1 cellular context compared by ENCODE assay signal in genomic region chr19:38618590-38619360, GRCh38.
TF ChIP-seq lines count a peak whose summit lies in the region.

EIF3K (plus strand) TSS chr19:38619188; CDS start chr19:38619269, 81 bp downstream.

TF ChIP-seq in HEK293, 187 proteins besides CTCF, POLR2A, EP300 and RAD21 (continued from another document):
- TF ChIP-seq PRDM2 (tag by site-specific recombination; IDR thresholded peaks at IDR 0.05; ENCODE audit: borderline replicate concordance) (no peak), ZNF561 (tag by site-specific recombination; IDR thresholded peaks at IDR 0.05; ENCODE audit: borderline replicate concordance) (peak; percentile 89; the same call in 1 of the 2 replicates), ZNF529 (tag by site-specific recombination; IDR thresholded peaks at IDR 0.05; ENCODE audit: insufficient replicate concordance) (no peak), ZNF785 (tag by site-specific recombination; IDR thresholded peaks at IDR 0.05) (no peak), KLF9 (tag by site-specific recombination; IDR thresholded peaks at IDR 0.05; ENCODE audit: low read depth) (peak; percentile 73), ZBTB11 (tag by site-specific recombination; conservative IDR thresholded peaks at IDR 0.05; ENCODE audit: low read depth) (peak; percentile 98), ZBTB17 (tag by site-specific recombination; IDR thresholded peaks at IDR 0.05) (peak; percentile 73), ZBTB1 (tag by site-specific recombination; IDR thresholded peaks at IDR 0.05) (0 out of 2 replicates have a peak, but pooled peaks have one; percentile 18), ZNF132 (tag by site-specific recombination; IDR thresholded peaks at IDR 0.05; ENCODE audit: borderline replicate concordance) (no peak), ZBTB48 (tag by site-specific recombination; IDR thresholded peaks at IDR 0.05) (peak; percentile 18; the same call in 1 of the 2 replicates), ZNF19 (tag by site-specific recombination; IDR thresholded peaks at IDR 0.05; ENCODE audit: low read depth) (no peak), ZNF335 (tag by site-specific recombination; conservative IDR thresholded peaks at IDR 0.05) (peak; percentile 97), ZNF423 (tag by site-specific recombination; IDR thresholded peaks at IDR 0.05) (no peak), SP3 (tag by site-specific recombination; IDR thresholded peaks at IDR 0.05) (peak; percentile 84), ZNF140 (tag by site-specific recombination; IDR thresholded peaks at IDR 0.05) (no peak), KLF1 (tag by site-specific recombination; IDR thresholded peaks at IDR 0.05) (peak; percentile 26; the same call in 1 of the 2 replicates), ZFP69B (tag by site-specific recombination; IDR thresholded peaks at IDR 0.05) (peak; percentile 77), ZNF580 (tag by site-specific recombination; IDR thresholded peaks at IDR 0.05) (no peak)
